16 cellular contexts compared by ENCODE assay signal in genomic region chr1:158126425-158126824, GRCh38. TPM values are rescaled to one million over a fixed set of nuclear protein-coding genes. Genes with fewer than 3 reads are reported as not detected.
DNase-seq lines count a peak whose midpoint lies in the region; ATAC-seq and TF ChIP-seq lines count a peak whose summit lies in the region.
"Had no signal": no experiment of that assay in that cellular context is flagged by ENCODE, and none has a peak within 500 bp of the region (broad histone marks: within the 10 kb centered on the region; RNA-seq: fewer than 3 reads in every experiment).

No MANE protein-coding gene starts in this region.

- no peaks in the 10 kb centered on the region for H3K9me3 Mint-ChIP-seq in activated naive CD8-positive, alpha-beta T cell treated with anti-CD3 and anti-CD28 coated beads for 36 hours
- H3K9me3 Mint-ChIP-seq: activated T-cell treated with anti-CD3 and anti-CD28 coated beads, Interleukin-2, amount 50 U/mL, for 4 hours had no signal

- no peak overlapping the region for H3K27ac Mint-ChIP-seq in activated naive CD8-positive, alpha-beta T cell treated with anti-CD3 and anti-CD28 coated beads for 36 hours

- H3K4me3 Mint-ChIP-seq in activated naive CD8-positive, alpha-beta T cell treated with anti-CD3 and anti-CD28 coated beads for 36 hours: no peak overlapping the region
- H3K4me3 Mint-ChIP-seq: activated T-cell treated with anti-CD3 and anti-CD28 coated beads, Interleukin-2, amount 50 U/mL, for 4 hours had no signal

- peak; percentile 17 for DNase-seq in activated naive CD8-positive, alpha-beta T cell treated with anti-CD3 and anti-CD28 coated beads for 36 hours
- no peak for DNase-seq in foreskin keratinocyte
- DNase-seq in dermis blood vessel endothelial cell: no peak
- DNase-seq in HPDE6-E6E7 (ENCODE audit: extremely low spot score): no peak
- DNase-seq in activated gamma-delta T cell treated with Interleukin-2 at 50 U/mL for 16 hours: no peak
- DNase-seq: activated T-cell treated with anti-CD3 and anti-CD28 coated beads, Interleukin-2, amount 50 U/mL, for 4 hours; Caco-2; GDM1; NCI-H2171; pancreas had no signal

- H3K27me3 ChIP-seq in foreskin keratinocyte: no peaks in the 10 kb centered on the region
- H3K27me3 ChIP-seq: pancreas had no signal

- peaks cover 9% of the 10 kb centered on the region for H3K4me1 ChIP-seq in foreskin keratinocyte
- H3K4me1 ChIP-seq: Caco-2 had no signal

- no peaks in the 10 kb centered on the region for H3K4me1 Mint-ChIP-seq in activated naive CD8-positive, alpha-beta T cell treated with anti-CD3 and anti-CD28 coated beads for 36 hours

- H3K36me3 Mint-ChIP-seq in activated naive CD8-positive, alpha-beta T cell treated with anti-CD3 and anti-CD28 coated beads for 36 hours: no peaks in the 10 kb centered on the region

- ATAC-seq in GM18502 (IDR thresholded peaks at IDR 0.05; ENCODE audit: poor library complexity, unreplicated experiment): peak; percentile 65
- ATAC-seq in GM19324 (IDR thresholded peaks at IDR 0.05; ENCODE audit: low FRiP score, unreplicated experiment): peak; percentile 64
- peak; percentile 81 for ATAC-seq in HG03045 (IDR thresholded peaks at IDR 0.05; ENCODE audit: unreplicated experiment)
- no peak for ATAC-seq in foreskin keratinocyte
- ATAC-seq: activated CD4-positive, CD25-positive, alpha-beta regulatory T cell treated with anti-CD3 and anti-CD28 coated beads, Interleukin-2, amount 50 U/mL, for 24 hours; activated T-cell treated with anti-CD3 and anti-CD28 coated beads, Interleukin-2, amount 50 U/mL, for 4 hours; pancreas; Right ventricle myocardium inferior had no signal

- peaks cover 25% of the 10 kb centered on the region for H3K27me3 Mint-ChIP-seq in activated naive CD8-positive, alpha-beta T cell treated with anti-CD3 and anti-CD28 coated beads for 36 hours

- no peak for TF ChIP-seq CTCF in foreskin keratinocyte (conservative IDR thresholded peaks at IDR 0.05)

- H3K27ac ChIP-seq in foreskin keratinocyte: no peak overlapping the region
- H3K27ac ChIP-seq: pancreas had no signal

RNA-seq across cellular contexts. Expression of gene CD1D, which starts 54.3 kb away (rescaled TPM):
- not detected for total RNA-seq in activated naive CD8-positive, alpha-beta T cell treated with anti-CD3 and anti-CD28 coated beads for 36 hours
- total RNA-seq in foreskin keratinocyte: 3.9 and 5.1 TPM in 2 replicates
- polyA plus RNA-seq in foreskin keratinocyte: 3.7 and 3.8 TPM in 2 replicates
- not detected in 2 replicates for total RNA-seq in dermis blood vessel endothelial cell
- total RNA-seq: activated T-cell treated with anti-CD3 and anti-CD28 coated beads, Interleukin-2, amount 50 U/mL, for 4 hours; Caco-2; T-helper 1 cell treated with Interleukin-12 subunit alpha and Interleukin-12 subunit beta and Interleukin-4 antibody, amounts not matched to agents 30 ng/mL and 1 ng/mL, for 36 hours had no signal
